21 cellular contexts compared by ENCODE assay signal in the genomic region with DNA sequence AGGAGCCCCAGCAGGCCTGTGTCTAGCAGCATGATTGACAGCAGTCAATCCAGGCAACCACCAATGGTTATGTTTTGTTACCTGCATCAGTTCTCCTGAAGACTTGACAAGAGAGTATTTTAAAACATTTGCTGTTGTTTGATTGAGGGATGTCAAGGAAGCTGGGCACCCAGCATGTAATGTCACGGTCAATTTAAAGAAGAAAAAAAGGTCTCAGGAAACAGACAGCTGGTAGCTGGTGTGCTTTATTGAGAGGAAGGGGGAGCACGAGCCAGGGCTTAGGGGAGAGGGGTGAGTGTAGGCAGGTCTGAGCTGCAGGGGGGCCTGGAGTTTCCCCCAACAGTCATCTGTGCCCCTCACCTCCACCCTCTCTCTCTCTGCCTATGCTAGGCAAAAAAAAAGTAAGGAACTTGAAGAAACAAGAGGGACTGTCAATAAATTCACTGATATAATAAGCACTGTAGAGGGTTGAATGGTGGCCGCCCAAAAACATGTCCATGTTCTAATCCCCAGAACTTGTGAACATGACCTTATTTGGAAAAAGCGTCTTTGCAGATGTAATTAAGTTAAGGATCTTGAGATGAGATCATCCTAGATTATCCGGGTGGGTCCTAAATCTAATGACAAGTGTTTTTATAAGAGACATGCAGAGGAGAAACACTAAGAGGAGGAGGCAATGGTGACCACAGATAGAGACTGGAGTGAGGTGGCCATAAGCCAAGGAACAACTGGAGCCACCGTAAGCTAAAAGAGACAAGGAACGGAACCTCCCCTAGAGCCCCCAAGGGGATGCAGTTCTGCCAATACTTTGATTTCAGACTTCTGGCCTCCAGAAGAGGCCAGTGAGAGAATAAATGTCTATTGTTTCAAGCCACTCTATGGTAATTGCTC. TPM values are rescaled to one million over a fixed set of nuclear protein-coding genes. Genes with fewer than 3 reads are reported as not detected.
DNase-seq lines count a peak whose midpoint lies in the region; ATAC-seq, FAIRE-seq and TF ChIP-seq lines count a peak whose summit lies in the region.
"Had no signal": no experiment of that assay in that cellular context is flagged by ENCODE, and none has a peak within 500 bp of the region (broad histone marks: within the 10 kb centered on the region; RNA-seq: fewer than 3 reads in every experiment).

No MANE protein-coding gene starts in this region.

- H3K4me3 ChIP-seq in BLaER1 treated with 17β-estradiol and CSF1 and Interleukin-3, amounts not matched to agents 10 nM and 100 nM: no peak overlapping the region
- no peak overlapping the region for H3K4me3 ChIP-seq in hepatocyte
- H3K4me3 ChIP-seq in gastroesophageal sphincter: no peak overlapping the region
- H3K4me3 ChIP-seq: esophagus muscularis mucosa, heart left ventricle, tibial nerve had no signal

- no peak for TF ChIP-seq CTCF in D721Med (IDR thresholded peaks at IDR 0.05; ENCODE audit: insufficient read depth, missing control alignments)
- TF ChIP-seq CTCF in hepatocyte (IDR thresholded peaks at IDR 0.05; ENCODE audit: poor library complexity): no peak
- no peak for TF ChIP-seq CTCF in Calu3 (IDR thresholded peaks at IDR 0.05; ENCODE audit: unreplicated experiment)
- TF ChIP-seq CTCF in gastroesophageal sphincter (IDR thresholded peaks at IDR 0.05): no peak

- no peaks in the 10 kb centered on the region for H3K79me2 ChIP-seq in hepatocyte

- peaks cover 9 to 68% (median 51%) of the 10 kb centered on the region in 10 experiments; a peak in 19 of 20 replicates for H3K4me1 ChIP-seq in BLaER1 treated with 17β-estradiol and CSF1 and Interleukin-3, amounts not matched to agents 10 nM and 100 nM
- H3K4me1 ChIP-seq in hepatocyte (ENCODE audit: insufficient read depth): no peaks in the 10 kb centered on the region
- H3K4me1 ChIP-seq in gastroesophageal sphincter: no peaks in the 10 kb centered on the region
- H3K4me1 ChIP-seq: esophagus muscularis mucosa, tibial nerve had no signal

- intact Hi-C loops in Calu3 (cut with micrococcal nuclease; ENCODE audit: unreplicated experiment): no loop called here

- H3K27ac ChIP-seq in BLaER1 treated with 17β-estradiol and CSF1 and Interleukin-3, amounts not matched to agents 10 nM and 100 nM: peak overlapping the region in 5 of 11 experiments; percentile 11 to 48 (median 30); a peak in 6 of 22 replicates
- no peak overlapping the region for H3K27ac ChIP-seq in hepatocyte
- no peak overlapping the region for H3K27ac ChIP-seq in gastroesophageal sphincter
- H3K27ac ChIP-seq: esophagus muscularis mucosa, heart left ventricle, tibial nerve had no signal

- H4K20me1 ChIP-seq in BLaER1 treated with 17β-estradiol and CSF1 and Interleukin-3, amounts not matched to agents 10 nM and 100 nM: peaks cover 0 to 16% (median 0%) of the 10 kb centered on the region in 11 experiments; a peak in 3 of 22 replicates
- H4K20me1 ChIP-seq in hepatocyte (ENCODE audit: insufficient read depth, poor library complexity, severe bottlenecking): no peaks in the 10 kb centered on the region

- H3K4me1 Mint-ChIP-seq in Calu3 (ENCODE audit: low read depth, unreplicated experiment): no peaks in the 10 kb centered on the region
- H3K4me1 Mint-ChIP-seq: mesothelial cell of epicardium had no signal

- peaks cover 66% of the 10 kb centered on the region for H3K27me3 Mint-ChIP-seq in Calu3 (ENCODE audit: unreplicated experiment)
- H3K27me3 Mint-ChIP-seq: activated naive CD4-positive, alpha-beta T cell treated with anti-CD3 and anti-CD28 coated beads, Interleukin-2, amount 10 ng/mL, durations not matched to agents 7 days and 5 days had no signal

- no peaks in the 10 kb centered on the region for H3K9me3 Mint-ChIP-seq in Calu3 (ENCODE audit: low read depth, unreplicated experiment)
- H3K9me3 Mint-ChIP-seq: activated naive CD4-positive, alpha-beta T cell treated with anti-CD3 and anti-CD28 coated beads, Interleukin-2, amount 10 ng/mL, durations not matched to agents 7 days and 5 days; mesothelial cell of epicardium had no signal

- 84% methylated on average over 7 of the region's 7 CpGs for WGBS in hepatocyte (ENCODE audit: low lambda C conversion rate, missing lambda C conversion rate)
- WGBS in gastroesophageal sphincter (ENCODE audit: low coverage in 1 of 2), 2 donors: 54 to 64% methylated on average over 5 to 7 of the region's 7 CpGs

- peak; percentile 70 for DNase-seq in D721Med (ENCODE audit: insufficient read length, low spot score)
- peak; percentile 97 for DNase-seq in NCI-H82 treated with DMSO at 0.1 percent for 48 hours (lab: John Stamatoyannopoulos, UW; ENCODE audit: unreplicated experiment)
- DNase-seq in hepatocyte (ENCODE audit: low spot score): peak; percentile 1
- DNase-seq in Calu3: no peak
- DNase-seq in stimulated activated CD4-positive, alpha-beta T cell treated with anti-CD3 and anti-CD28 coated beads, Interleukin-4, amount 100 ng/mL, for 4 hours: no peak
- DNase-seq: activated naive CD4-positive, alpha-beta T cell treated with anti-CD3 and anti-CD28 coated beads, Interleukin-2, amount 10 ng/mL, durations not matched to agents 7 days and 5 days; kidney glomerular epithelial cell; nucleus accumbens; stimulated activated CD4-positive, alpha-beta T cell treated with anti-CD3 and anti-CD28 coated beads, Interleukin-4, amount 100 ng/mL, for 1 hour had no signal

- no peak overlapping the region for H2AFZ ChIP-seq in hepatocyte

- FAIRE-seq in D721Med (lab: Jason Lieb, UNC): peak; percentile 96
- FAIRE-seq: GM12891 had no signal

- no peaks in the 10 kb centered on the region for H3K36me3 Mint-ChIP-seq in Calu3 (ENCODE audit: insufficient read depth, unreplicated experiment)

- H3K4me2 ChIP-seq in BLaER1 treated with 17β-estradiol and CSF1 and Interleukin-3, amounts not matched to agents 10 nM and 100 nM: peak overlapping the region in 8 of 11 experiments; percentile 24 to 62 (median 45); a peak in 15 of 22 replicates
- no peak overlapping the region for H3K4me2 ChIP-seq in hepatocyte

- no peak overlapping the region for H3K27ac Mint-ChIP-seq in Calu3 (ENCODE audit: unreplicated experiment)
- H3K27ac Mint-ChIP-seq: activated naive CD4-positive, alpha-beta T cell treated with anti-CD3 and anti-CD28 coated beads, Interleukin-2, amount 10 ng/mL, durations not matched to agents 7 days and 5 days; mesothelial cell of epicardium had no signal

- ATAC-seq in GM21390 (IDR thresholded peaks at IDR 0.05; ENCODE audit: unreplicated experiment) (no peak), gastroesophageal sphincter (no peak)
- ATAC-seq: heart left ventricle had no signal

- peak overlapping the region in 5 of 11 experiments; percentile 33 to 57 (median 49); a peak in 10 of 22 replicates for H3K9ac ChIP-seq in BLaER1 treated with 17β-estradiol and CSF1 and Interleukin-3, amounts not matched to agents 10 nM and 100 nM

- TF ChIP-seq POLR2A in gastroesophageal sphincter (IDR thresholded peaks at IDR 0.05): no peak

- CTCF ChIA-PET in Calu3 (lab: Charles Lee): interaction anchor here (1.6 kb wide), 1 partner anchor 9 kb away, joined by 3 read pairs; no protein-coding TSS in a partner anchor

- peaks cover 0 to 90% (median 52%) of the 10 kb centered on the region in 11 experiments; a peak in 20 of 22 replicates for H3K36me3 ChIP-seq in BLaER1 treated with 17β-estradiol and CSF1 and Interleukin-3, amounts not matched to agents 10 nM and 100 nM
- no peaks in the 10 kb centered on the region for H3K36me3 ChIP-seq in hepatocyte (replicated peaks; ENCODE audit: insufficient read depth, low read depth)
- H3K36me3 ChIP-seq in gastroesophageal sphincter: peaks cover 0 to 51% of the 10 kb centered on the region in 2 donors
- H3K36me3 ChIP-seq: heart left ventricle had no signal

- H3K4me3 Mint-ChIP-seq in Calu3 (ENCODE audit: low read depth, unreplicated experiment): no peak overlapping the region
- H3K4me3 Mint-ChIP-seq: activated naive CD4-positive, alpha-beta T cell treated with anti-CD3 and anti-CD28 coated beads, Interleukin-2, amount 10 ng/mL, durations not matched to agents 7 days and 5 days; mesothelial cell of epicardium had no signal

- no peaks in the 10 kb centered on the region for H3K9me3 ChIP-seq in BLaER1 treated with 17β-estradiol and CSF1 and Interleukin-3, amounts not matched to agents 10 nM and 100 nM (replicated peaks in 1 of 11)
- H3K9me3 ChIP-seq in hepatocyte (ENCODE audit: low read depth) (no peaks in the 10 kb centered on the region), gastroesophageal sphincter (no peaks in the 10 kb centered on the region)
- H3K9me3 ChIP-seq: esophagus muscularis mucosa, heart left ventricle, tibial nerve had no signal

- no TSS peak for BruUV-seq in Calu3 (replicated peaks; lab: Mats Ljungman, UMichigan)

- no peaks in the 10 kb centered on the region for H3K27me3 ChIP-seq in BLaER1 treated with 17β-estradiol and CSF1 and Interleukin-3, amounts not matched to agents 10 nM and 100 nM
- no peaks in the 10 kb centered on the region for H3K27me3 ChIP-seq in hepatocyte
- no peaks in the 10 kb centered on the region for H3K27me3 ChIP-seq in gastroesophageal sphincter
- H3K27me3 ChIP-seq: esophagus muscularis mucosa, heart left ventricle, tibial nerve had no signal

- no peak for TF ChIP-seq EP300 in gastroesophageal sphincter (IDR thresholded peaks at IDR 0.05)

- no peaks in the 10 kb centered on the region for H3K9me2 ChIP-seq in hepatocyte (replicated peaks; ENCODE audit: insufficient read depth)

RNA-seq across cellular contexts. Expression of a gene that starts 14.5 kb away (rescaled TPM):
- total RNA-seq in hepatocyte (10.0 and 15.4 TPM in 2 replicates), Calu3 (2022) (not detected in 2 replicates), gastroesophageal sphincter (10 to 100 TPM in 3 of 4 donors, 1 to 10 TPM in 1; 7.4 to 44.8 (median 23.0) TPM)
- polyA plus RNA-seq in hepatocyte: 17.8 and 19.0 TPM in 2 replicates
- total RNA-seq: dermis microvascular lymphatic vessel endothelial cell, G401, MCF 10A, SK-MEL-5 had no signal

RNA-seq across cellular contexts. Expression of a gene that starts 33.3 kb away (rescaled TPM):
- total RNA-seq in hepatocyte (0.13 TPM in 1 of 2 replicates, not detected in the other), Calu3 (2022) (not detected in 2 replicates), gastroesophageal sphincter (1 to 10 TPM in 1 of 4 donors, not detected in 3; 1.6 TPM)
- not detected in 2 replicates for polyA plus RNA-seq in hepatocyte
- total RNA-seq: dermis microvascular lymphatic vessel endothelial cell, G401, mesothelial cell of epicardium, SK-MEL-5, tibial nerve had no signal

RNA-seq across cellular contexts. Expression of a gene that starts 37.9 kb away (rescaled TPM):
- total RNA-seq in hepatocyte (54.5 and 62.1 TPM in 2 replicates), Calu3 (2022) (40.3 and 46.7 TPM in 2 replicates), gastroesophageal sphincter (10 to 100 TPM; 40.1 to 55.4 (median 45.1) TPM)
- 91.3 and 108 TPM in 2 replicates for polyA plus RNA-seq in hepatocyte

Comparison
In these comparisons a context has a peak if more than half of its experiments do, and no peak if none do; other contexts are left out.
1. DNase-seq: peak in D721Med (single experiment), NCI-H82 treated with DMSO at 0.1 percent for 48 hours (single experiment) and hepatocyte (single experiment); none in Calu3 (single experiment) and stimulated activated CD4-positive, alpha-beta T cell treated with anti-CD3 and anti-CD28 coated beads, Interleukin-4, amount 100 ng/mL, for 4 hours (0 of 2).